9 cellular contexts compared by ENCODE assay signal in genomic region chr7:79176859-79177477, GRCh38.
A peak's percentile ranks its signal among the peaks of the same experiment; 100 is the strongest.
DNase-seq lines count a peak whose midpoint lies in the region; ATAC-seq and TF ChIP-seq lines count a peak whose summit lies in the region.
"Had no signal": no experiment of that assay in that cellular context is flagged by ENCODE, and none has a peak within 500 bp of the region (broad histone marks: within the 10 kb centered on the region; RNA-seq: fewer than 3 reads in every experiment).

No MANE protein-coding gene starts in this region.

- TF ChIP-seq POLR2A in spleen (IDR thresholded peaks at IDR 0.05): no peak

- POLR2A ChIA-PET in MCF 10A (lab: Yijun Ruan, JAX): no interaction called here

- intact Hi-C loops in MCF 10A (cut with micrococcal nuclease): loop anchor here (2.0 to 10.0 kb wide), 4 partner anchors 590 to 1235 kb away; no protein-coding TSS in a partner anchor
- intact Hi-C loops in spleen (cut with DNase I; ENCODE audit: low total_unique reads): no loop called here

- no peak overlapping the region for H3K4me3 Mint-ChIP-seq in MCF 10A (ENCODE audit: unreplicated experiment)

- TF ChIP-seq CTCF in MCF 10A (IDR thresholded peaks at IDR 0.05; ENCODE audit: unreplicated experiment) (peak; percentile 56), spleen (IDR thresholded peaks at IDR 0.05 in 8 of 11, conservative IDR thresholded peaks at IDR 0.05 in 3 of 11) (peak in 4 of 11 experiments; percentile 20 to 38 (median 36))

- peak; percentile 49 for ATAC-seq in HG02884 (IDR thresholded peaks at IDR 0.05; ENCODE audit: unreplicated experiment)
- ATAC-seq in left lobe of liver: peak; percentile 89
- no peak for ATAC-seq in GM21447 (IDR thresholded peaks at IDR 0.05; ENCODE audit: unreplicated experiment)

- no peaks in the 10 kb centered on the region for H3K9me3 Mint-ChIP-seq in MCF 10A (ENCODE audit: unreplicated experiment)

- H3K36me3 ChIP-seq in spleen: no peaks in the 10 kb centered on the region

- H3K27ac Mint-ChIP-seq in MCF 10A (ENCODE audit: low read depth, unreplicated experiment): no peak overlapping the region

- no peaks in the 10 kb centered on the region for H3K4me1 Mint-ChIP-seq in MCF 10A (ENCODE audit: insufficient read depth, unreplicated experiment)

- no peaks in the 10 kb centered on the region for H3K36me3 Mint-ChIP-seq in MCF 10A (ENCODE audit: insufficient read depth, unreplicated experiment)

- H3K9me3 ChIP-seq in spleen: peaks cover 0 to 3% (median 0%) of the 10 kb centered on the region in 8 donors

- CTCF ChIA-PET in MCF 10A (lab: Yijun Ruan, JAX): interaction anchor here (0.5 to 2.1 kb wide), 15 partner anchors 9 to 1155 kb away, joined by 3 to 8 read pairs (median 3); no protein-coding TSS in a partner anchor

- no TSS peak for BruUV-seq in MCF 10A (replicated peaks; lab: Mats Ljungman, UMichigan)

- WGBS in spleen, 5 donors: 15 to 18% (median 17%) methylated on average over 8 of the region's 8 CpGs

- H3K4me1 ChIP-seq in spleen: no peaks in the 10 kb centered on the region

- peak; percentile 4 for DNase-seq in DMS153 (lab: John Stamatoyannopoulos, UW)
- peak; percentile 57 to 79 for DNase-seq in NCI-H526 (lab: John Stamatoyannopoulos, UW)
- DNase-seq in MCF 10A (ENCODE audit: unreplicated experiment): peak; percentile 49
- DNase-seq in left lobe of liver (ENCODE audit: low spot score): no peak
- no peak for DNase-seq in activated CD4-positive, alpha-beta T cell treated with anti-CD3 and anti-CD28 coated beads for 48 hours
- no peak for DNase-seq in spleen

- H3K4me3 ChIP-seq in spleen: no peak overlapping the region
- H3K4me3 ChIP-seq: lung had no signal

- no peak overlapping the region for H3K27ac ChIP-seq in spleen

- H3K27me3 ChIP-seq in spleen (replicated peaks in 1 of 7): no peaks in the 10 kb centered on the region

- peaks cover 70% of the 10 kb centered on the region for H3K27me3 Mint-ChIP-seq in MCF 10A (ENCODE audit: insufficient read depth, unreplicated experiment)

Comparison
In these comparisons a context has a peak if more than half of its experiments do, and no peak if none do; other contexts are left out.
1. DNase-seq: peak in DMS153 (single experiment), NCI-H526 (2 of 2) and MCF 10A (single experiment); none in left lobe of liver (single experiment), activated CD4-positive, alpha-beta T cell treated with anti-CD3 and anti-CD28 coated beads for 48 hours (single experiment) and spleen (single experiment).